In genomic region chr12:46963977-46964376, GRCh38 we compare ENCODE assay signal across 12 cellular contexts.
A peak's percentile ranks its signal among the peaks of the same experiment; 100 is the strongest.
DNase-seq lines count a peak whose midpoint lies in the region; ATAC-seq and TF ChIP-seq lines count a peak whose summit lies in the region.
"Had no signal": no experiment of that assay in that cellular context is flagged by ENCODE, and none has a peak within 500 bp of the region (broad histone marks: within the 10 kb centered on the region; RNA-seq: fewer than 3 reads in every experiment).

No MANE protein-coding gene starts in this region.

- intact Hi-C loops in psoas muscle (cut with DNase I), result no loop called here

- H3K27me3 ChIP-seq in gastroesophageal sphincter (no peaks in the 10 kb centered on the region), psoas muscle (ENCODE audit: insufficient read depth in 3 of 3, low read length in 2 of 3) (no peaks in the 10 kb centered on the region)

- no peaks in the 10 kb centered on the region for H3K9me3 ChIP-seq in gastroesophageal sphincter
- H3K9me3 ChIP-seq in psoas muscle, result no peaks in the 10 kb centered on the region

- peaks cover 2 to 19% (median 3%) of the 10 kb centered on the region in 3 donors for H3K4me1 ChIP-seq in gastroesophageal sphincter
- H3K4me1 ChIP-seq in psoas muscle, result peaks cover 49% of the 10 kb centered on the region

- ATAC-seq in SK-N-SH treated with all-trans-retinoic acid at 6 μM for 48 hours (peak; percentile 64), gastroesophageal sphincter (peak; percentile 43), psoas muscle (peak; percentile 58 to 78 (median 66)), GM18858 (IDR thresholded peaks at IDR 0.05; ENCODE audit: unreplicated experiment) (no peak), GM19023 (IDR thresholded peaks at IDR 0.05; ENCODE audit: unreplicated experiment) (no peak), GM21367 (IDR thresholded peaks at IDR 0.05; ENCODE audit: unreplicated experiment) (no peak)
- ATAC-seq: effector memory CD8-positive, alpha-beta T cell had no signal

- DNase-seq in EL (peak; percentile 66), psoas muscle (no peak), nucleus accumbens (lab: John Stamatoyannopoulos, UW) (no peak)
- DNase-seq: activated T-cell treated with anti-CD3 and anti-CD28 coated beads, Interleukin-2, amount 50 U/mL, for 24 hours; COR-L47; effector memory CD8-positive, alpha-beta T cell; NCI-H524 had no signal

- TF ChIP-seq POLR2A in gastroesophageal sphincter (IDR thresholded peaks at IDR 0.05), result no peak

- no peak for TF ChIP-seq EP300 in gastroesophageal sphincter (IDR thresholded peaks at IDR 0.05)

- H3K4me3 ChIP-seq in gastroesophageal sphincter (no peak overlapping the region), psoas muscle (peak overlapping the region; percentile 48)

- H3K27ac ChIP-seq in gastroesophageal sphincter, result peak overlapping the region; percentile 32 to 62 (median 55)
- H3K27ac ChIP-seq in psoas muscle, result peak overlapping the region; percentile 83

- H3K36me3 ChIP-seq in gastroesophageal sphincter, result no peaks in the 10 kb centered on the region
- H3K36me3 ChIP-seq in psoas muscle (ENCODE audit: insufficient read depth in 1 of 2, low read depth in 1 of 2), result no peaks in the 10 kb centered on the region

- TF ChIP-seq CTCF in gastroesophageal sphincter (IDR thresholded peaks at IDR 0.05) (no peak), psoas muscle (IDR thresholded peaks at IDR 0.05) (no peak)

- 17 to 34% methylated on average over 3 of the region's 3 CpGs for WGBS in gastroesophageal sphincter (ENCODE audit: low coverage in 1 of 2), 2 donors
- 0 to 11% (median 3%) methylated on average over 3 of the region's 3 CpGs for WGBS in psoas muscle, 3 donors

TF ChIP-seq in SK-N-SH treated with all-trans-retinoic acid at 6 μM for 48 hours, 23 proteins besides CTCF, POLR2A, EP300 and RAD21:
- TF ChIP-seq TOX (CRISPR knock-in tag; IDR thresholded peaks at IDR 0.05; ENCODE audit: borderline replicate concordance), result no peak
- no peak for TF ChIP-seq CSRNP3 (CRISPR knock-in tag; IDR thresholded peaks at IDR 0.05)
- no peak for TF ChIP-seq ZFP30 (CRISPR knock-in tag; IDR thresholded peaks at IDR 0.05)
- TF ChIP-seq SNAI2 (CRISPR knock-in tag; IDR thresholded peaks at IDR 0.05), result no peak
- TF ChIP-seq, protein P1, sequence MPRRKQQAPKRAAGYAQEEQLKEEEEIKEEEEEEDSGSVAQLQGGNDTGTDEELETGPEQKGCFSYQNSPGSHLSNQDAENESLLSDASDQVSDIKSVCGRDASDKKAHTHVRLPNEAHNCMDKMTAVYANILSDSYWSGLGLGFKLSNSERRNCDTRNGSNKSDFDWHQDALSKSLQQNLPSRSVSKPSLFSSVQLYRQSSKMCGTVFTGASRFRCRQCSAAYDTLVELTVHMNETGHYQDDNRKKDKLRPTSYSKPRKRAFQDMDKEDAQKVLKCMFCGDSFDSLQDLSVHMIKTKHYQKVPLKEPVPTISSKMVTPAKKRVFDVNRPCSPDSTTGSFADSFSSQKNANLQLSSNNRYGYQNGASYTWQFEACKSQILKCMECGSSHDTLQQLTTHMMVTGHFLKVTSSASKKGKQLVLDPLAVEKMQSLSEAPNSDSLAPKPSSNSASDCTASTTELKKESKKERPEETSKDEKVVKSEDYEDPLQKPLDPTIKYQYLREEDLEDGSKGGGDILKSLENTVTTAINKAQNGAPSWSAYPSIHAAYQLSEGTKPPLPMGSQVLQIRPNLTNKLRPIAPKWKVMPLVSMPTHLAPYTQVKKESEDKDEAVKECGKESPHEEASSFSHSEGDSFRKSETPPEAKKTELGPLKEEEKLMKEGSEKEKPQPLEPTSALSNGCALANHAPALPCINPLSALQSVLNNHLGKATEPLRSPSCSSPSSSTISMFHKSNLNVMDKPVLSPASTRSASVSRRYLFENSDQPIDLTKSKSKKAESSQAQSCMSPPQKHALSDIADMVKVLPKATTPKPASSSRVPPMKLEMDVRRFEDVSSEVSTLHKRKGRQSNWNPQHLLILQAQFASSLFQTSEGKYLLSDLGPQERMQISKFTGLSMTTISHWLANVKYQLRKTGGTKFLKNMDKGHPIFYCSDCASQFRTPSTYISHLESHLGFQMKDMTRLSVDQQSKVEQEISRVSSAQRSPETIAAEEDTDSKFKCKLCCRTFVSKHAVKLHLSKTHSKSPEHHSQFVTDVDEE (CRISPR knock-in tag; IDR thresholded peaks at IDR 0.05), result no peak
- no peak for TF ChIP-seq ESRRG (CRISPR knock-in tag; IDR thresholded peaks at IDR 0.05)

Comparison
In these comparisons a context has a peak if more than half of its experiments do, and no peak if none do; other contexts are left out.
1. ATAC-seq: peak in SK-N-SH treated with all-trans-retinoic acid at 6 μM for 48 hours (single experiment), gastroesophageal sphincter (single experiment) and psoas muscle (4 of 4); none in GM18858 (single experiment), GM19023 (single experiment) and GM21367 (single experiment).